In the genomic region with DNA sequence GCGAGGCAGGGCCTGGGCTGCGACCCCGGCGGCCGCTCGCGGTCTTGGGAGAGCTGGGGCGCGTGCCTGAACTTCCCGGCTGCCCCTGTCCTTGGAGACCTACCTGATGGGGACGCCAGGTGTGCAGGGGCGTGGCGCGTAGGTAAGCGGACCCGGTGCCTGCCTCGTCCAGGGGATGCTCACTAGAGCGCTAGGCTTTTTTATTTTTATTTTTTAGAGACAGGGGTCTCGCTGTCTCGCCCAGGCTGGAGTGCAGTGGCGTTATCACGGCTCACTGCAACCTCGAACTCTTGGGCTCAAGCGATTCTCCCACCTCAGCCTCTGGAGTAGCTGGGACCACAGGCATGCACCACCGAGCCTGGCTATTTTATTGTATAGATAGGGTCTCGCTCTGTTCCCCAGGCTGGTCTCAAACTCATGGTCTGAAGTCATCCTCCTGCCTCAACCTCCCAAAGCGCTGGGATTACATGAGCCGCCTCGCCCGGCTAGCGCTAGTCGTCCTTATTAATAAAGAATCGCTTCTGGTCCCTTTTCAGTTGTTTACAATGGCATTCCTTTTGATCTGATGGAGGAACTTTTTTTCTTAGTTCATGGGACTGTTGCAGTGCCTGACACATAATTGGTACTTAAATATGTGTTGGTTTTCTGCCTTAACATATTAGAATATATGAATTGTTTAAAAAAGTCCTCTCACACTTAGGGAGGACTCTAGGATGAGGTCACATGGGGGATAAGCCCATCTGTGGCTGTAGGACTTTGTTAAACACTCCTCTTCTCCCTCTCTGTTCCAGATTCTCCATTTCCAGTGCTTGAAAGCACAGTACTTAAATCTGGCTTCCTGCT, we compare ENCODE assay signal across 8 cellular contexts. TPM values are rescaled to one million over a fixed set of nuclear protein-coding genes. Genes with fewer than 3 reads are reported as not detected.
DNase-seq lines count a peak whose midpoint lies in the region; ATAC-seq and TF ChIP-seq lines count a peak whose summit lies in the region.

No MANE protein-coding gene starts in this region.

- H3K79me2 ChIP-seq in hepatocyte, result peaks cover 50% of the 10 kb centered on the region

- peaks cover 23% of the 10 kb centered on the region for H3K36me3 ChIP-seq in left ventricle myocardium inferior
- H3K36me3 ChIP-seq in hepatocyte (replicated peaks; ENCODE audit: insufficient read depth, low read depth), result no peaks in the 10 kb centered on the region

- H3K4me3 ChIP-seq in left ventricle myocardium inferior, result peak overlapping the region; percentile 96
- H3K4me3 ChIP-seq in hepatocyte, result peak overlapping the region; percentile 67

- POLR2A ChIA-PET in WTC11 (lab: Charles Lee), result interaction anchor here (0.8 to 1.3 kb wide), 4 partner anchors 10 to 175 kb away, joined by 3 to 7 read pairs (median 5); a partner anchor contains a TSS

- peak overlapping the region; percentile 96 for H3K27ac ChIP-seq in left ventricle myocardium inferior (replicated peaks)
- peak overlapping the region; percentile 99 for H3K27ac ChIP-seq in hepatocyte

- H3K4me1 ChIP-seq in left ventricle myocardium inferior, result peaks cover 27% of the 10 kb centered on the region
- H3K4me1 ChIP-seq in hepatocyte (ENCODE audit: insufficient read depth), result peaks cover 9% of the 10 kb centered on the region

- TF ChIP-seq CTCF in left ventricle myocardium inferior (IDR thresholded peaks at IDR 0.05; ENCODE audit: borderline replicate concordance) (peak; percentile 16), WTC11 (IDR thresholded peaks at IDR 0.05) (no peak), hepatocyte (IDR thresholded peaks at IDR 0.05; ENCODE audit: poor library complexity) (no peak)

- H3K9me3 Mint-ChIP-seq in WTC11, result no peaks in the 10 kb centered on the region
- H3K9me3 Mint-ChIP-seq in stimulated activated effector memory CD8-positive, alpha-beta T cell treated with anti-CD3 and anti-CD28 coated beads, Interleukin-12 subunit alpha, Interleukin-12 subunit beta, amount 100 ng/mL, for 72 hours, result no peaks in the 10 kb centered on the region

- DNase-seq in left ventricle myocardium inferior (no peak), cardiac septum (ENCODE audit: low spot score) (no peak), WTC11 (ENCODE audit: low spot score) (peak; percentile 76), hepatocyte (ENCODE audit: low spot score) (no peak), LoVo (ENCODE audit: low spot score) (no peak), AG20443 (ENCODE audit: low spot score) (no peak), iPS-NIHi7 (ENCODE audit: extremely low spot score) (no peak)
- no peak for DNase-seq in stimulated activated effector memory CD8-positive, alpha-beta T cell treated with anti-CD3 and anti-CD28 coated beads, Interleukin-12 subunit alpha, Interleukin-12 subunit beta, amount 100 ng/mL, for 72 hours (ENCODE audit: low spot score in 2 of 2)

- CTCF ChIA-PET in WTC11 (lab: Charles Lee), result interaction anchor here (1.0 to 1.5 kb wide), 2 partner anchors 10 to 87 kb away, joined by 3 to 6 read pairs; no protein-coding TSS in a partner anchor

- H3K4me1 Mint-ChIP-seq in WTC11, result peaks cover 35% of the 10 kb centered on the region
- H3K4me1 Mint-ChIP-seq in stimulated activated effector memory CD8-positive, alpha-beta T cell treated with anti-CD3 and anti-CD28 coated beads, Interleukin-12 subunit alpha, Interleukin-12 subunit beta, amount 100 ng/mL, for 72 hours, result peaks cover 12% of the 10 kb centered on the region

- peaks cover 38% of the 10 kb centered on the region for H3K36me3 Mint-ChIP-seq in WTC11
- H3K36me3 Mint-ChIP-seq in stimulated activated effector memory CD8-positive, alpha-beta T cell treated with anti-CD3 and anti-CD28 coated beads, Interleukin-12 subunit alpha, Interleukin-12 subunit beta, amount 100 ng/mL, for 72 hours, result peaks cover 15% of the 10 kb centered on the region

- 8% methylated on average over 20 of the region's 33 CpGs for WGBS in hepatocyte (ENCODE audit: low lambda C conversion rate, missing lambda C conversion rate)

- H3K4me2 ChIP-seq in hepatocyte, result peak overlapping the region; percentile 90

- H2AFZ ChIP-seq in hepatocyte, result peak overlapping the region; percentile 86

- no peaks in the 10 kb centered on the region for H3K27me3 ChIP-seq in left ventricle myocardium inferior (ENCODE audit: low read depth)
- H3K27me3 ChIP-seq in hepatocyte, result no peaks in the 10 kb centered on the region

- ATAC-seq in WTC11, result peak; percentile 47; the same call in 1 of the 2 replicates
- ATAC-seq in stimulated activated effector memory CD8-positive, alpha-beta T cell treated with anti-CD3 and anti-CD28 coated beads, Interleukin-12 subunit alpha, Interleukin-12 subunit beta, amount 100 ng/mL, for 72 hours, result no peak

- no peaks in the 10 kb centered on the region for H3K27me3 Mint-ChIP-seq in WTC11 (ENCODE audit: low read depth)

- H3K9me3 ChIP-seq in left ventricle myocardium inferior (replicated peaks) (no peaks in the 10 kb centered on the region), hepatocyte (ENCODE audit: low read depth) (no peaks in the 10 kb centered on the region)

- H4K20me1 ChIP-seq in hepatocyte (ENCODE audit: insufficient read depth, poor library complexity, severe bottlenecking), result no peaks in the 10 kb centered on the region

- no peak overlapping the region; the same call in 1 of the 2 replicates for H3K27ac Mint-ChIP-seq in WTC11
- H3K27ac Mint-ChIP-seq in stimulated activated effector memory CD8-positive, alpha-beta T cell treated with anti-CD3 and anti-CD28 coated beads, Interleukin-12 subunit alpha, Interleukin-12 subunit beta, amount 100 ng/mL, for 72 hours, result peak overlapping the region; percentile 93

- H3K9me2 ChIP-seq in hepatocyte (replicated peaks; ENCODE audit: insufficient read depth), result no peaks in the 10 kb centered on the region

- H3K4me3 Mint-ChIP-seq in WTC11, result peak overlapping the region; percentile 78
- H3K4me3 Mint-ChIP-seq in stimulated activated effector memory CD8-positive, alpha-beta T cell treated with anti-CD3 and anti-CD28 coated beads, Interleukin-12 subunit alpha, Interleukin-12 subunit beta, amount 100 ng/mL, for 72 hours, result peak overlapping the region; percentile 76

- intact Hi-C loops in left ventricle myocardium inferior (cut with micrococcal nuclease) (no loop called here), cardiac septum (cut with DNase I) (loop anchor here (5.0 kb wide), 1 partner anchor 59 kb away; a partner anchor contains a TSS)

TF ChIP-seq in WTC11, 78 proteins besides CTCF, POLR2A, EP300 and RAD21 (continues in another document):
- TF ChIP-seq FOXK1 (CRISPR knock-in tag; IDR thresholded peaks at IDR 0.05) (no peak), RELA (CRISPR knock-in tag; IDR thresholded peaks at IDR 0.05; ENCODE audit: borderline replicate concordance) (no peak)
- TF ChIP-seq, protein P1, sequence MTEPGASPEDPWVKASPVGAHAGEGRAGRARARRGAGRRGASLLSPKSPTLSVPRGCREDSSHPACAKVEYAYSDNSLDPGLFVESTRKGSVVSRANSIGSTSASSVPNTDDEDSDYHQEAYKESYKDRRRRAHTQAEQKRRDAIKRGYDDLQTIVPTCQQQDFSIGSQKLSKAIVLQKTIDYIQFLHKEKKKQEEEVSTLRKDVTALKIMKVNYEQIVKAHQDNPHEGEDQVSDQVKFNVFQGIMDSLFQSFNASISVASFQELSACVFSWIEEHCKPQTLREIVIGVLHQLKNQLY (CRISPR knock-in tag; IDR thresholded peaks at IDR 0.05), result no peak
- TF ChIP-seq, protein P2, sequence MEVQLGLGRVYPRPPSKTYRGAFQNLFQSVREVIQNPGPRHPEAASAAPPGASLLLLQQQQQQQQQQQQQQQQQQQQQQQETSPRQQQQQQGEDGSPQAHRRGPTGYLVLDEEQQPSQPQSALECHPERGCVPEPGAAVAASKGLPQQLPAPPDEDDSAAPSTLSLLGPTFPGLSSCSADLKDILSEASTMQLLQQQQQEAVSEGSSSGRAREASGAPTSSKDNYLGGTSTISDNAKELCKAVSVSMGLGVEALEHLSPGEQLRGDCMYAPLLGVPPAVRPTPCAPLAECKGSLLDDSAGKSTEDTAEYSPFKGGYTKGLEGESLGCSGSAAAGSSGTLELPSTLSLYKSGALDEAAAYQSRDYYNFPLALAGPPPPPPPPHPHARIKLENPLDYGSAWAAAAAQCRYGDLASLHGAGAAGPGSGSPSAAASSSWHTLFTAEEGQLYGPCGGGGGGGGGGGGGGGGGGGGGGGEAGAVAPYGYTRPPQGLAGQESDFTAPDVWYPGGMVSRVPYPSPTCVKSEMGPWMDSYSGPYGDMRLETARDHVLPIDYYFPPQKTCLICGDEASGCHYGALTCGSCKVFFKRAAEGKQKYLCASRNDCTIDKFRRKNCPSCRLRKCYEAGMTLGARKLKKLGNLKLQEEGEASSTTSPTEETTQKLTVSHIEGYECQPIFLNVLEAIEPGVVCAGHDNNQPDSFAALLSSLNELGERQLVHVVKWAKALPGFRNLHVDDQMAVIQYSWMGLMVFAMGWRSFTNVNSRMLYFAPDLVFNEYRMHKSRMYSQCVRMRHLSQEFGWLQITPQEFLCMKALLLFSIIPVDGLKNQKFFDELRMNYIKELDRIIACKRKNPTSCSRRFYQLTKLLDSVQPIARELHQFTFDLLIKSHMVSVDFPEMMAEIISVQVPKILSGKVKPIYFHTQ (CRISPR knock-in tag; IDR thresholded peaks at IDR 0.05), result no peak
- TF ChIP-seq, protein P3, sequence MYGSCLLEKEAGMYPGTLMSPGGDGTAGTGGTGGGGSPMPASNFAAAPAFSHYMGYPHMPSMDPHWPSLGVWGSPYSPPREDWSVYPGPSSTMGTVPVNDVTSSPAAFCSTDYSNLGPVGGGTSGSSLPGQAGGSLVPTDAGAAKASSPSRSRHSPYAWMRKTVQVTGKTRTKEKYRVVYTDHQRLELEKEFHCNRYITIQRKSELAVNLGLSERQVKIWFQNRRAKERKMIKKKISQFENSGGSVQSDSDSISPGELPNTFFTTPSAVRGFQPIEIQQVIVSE (CRISPR knock-in tag; IDR thresholded peaks at IDR 0.05; ENCODE audit: borderline replicate concordance), result no peak
- TF ChIP-seq, protein P4, sequence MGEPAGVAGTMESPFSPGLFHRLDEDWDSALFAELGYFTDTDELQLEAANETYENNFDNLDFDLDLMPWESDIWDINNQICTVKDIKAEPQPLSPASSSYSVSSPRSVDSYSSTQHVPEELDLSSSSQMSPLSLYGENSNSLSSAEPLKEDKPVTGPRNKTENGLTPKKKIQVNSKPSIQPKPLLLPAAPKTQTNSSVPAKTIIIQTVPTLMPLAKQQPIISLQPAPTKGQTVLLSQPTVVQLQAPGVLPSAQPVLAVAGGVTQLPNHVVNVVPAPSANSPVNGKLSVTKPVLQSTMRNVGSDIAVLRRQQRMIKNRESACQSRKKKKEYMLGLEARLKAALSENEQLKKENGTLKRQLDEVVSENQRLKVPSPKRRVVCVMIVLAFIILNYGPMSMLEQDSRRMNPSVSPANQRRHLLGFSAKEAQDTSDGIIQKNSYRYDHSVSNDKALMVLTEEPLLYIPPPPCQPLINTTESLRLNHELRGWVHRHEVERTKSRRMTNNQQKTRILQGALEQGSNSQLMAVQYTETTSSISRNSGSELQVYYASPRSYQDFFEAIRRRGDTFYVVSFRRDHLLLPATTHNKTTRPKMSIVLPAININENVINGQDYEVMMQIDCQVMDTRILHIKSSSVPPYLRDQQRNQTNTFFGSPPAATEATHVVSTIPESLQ (CRISPR knock-in tag; IDR thresholded peaks at IDR 0.05), result no peak

RNA-seq across cellular contexts. Expression of a gene that starts 0.8 kb away (rescaled TPM):
- 5.2 TPM for total RNA-seq in left ventricle myocardium inferior
- 8.6 TPM for total RNA-seq in cardiac septum
- 63.0 to 74.3 TPM (median 73.2 TPM) in 3 replicates for total RNA-seq in WTC11 (2021)
- 40.6 and 51.4 TPM in 2 replicates for total RNA-seq in hepatocyte
- 9.0 and 12.9 TPM in 2 replicates for polyA plus RNA-seq in hepatocyte
